Comparison of ENCODE assay signal across 1 cellular context in genomic region chr1:6150006-6150938, GRCh38.
TF ChIP-seq lines count a peak whose summit lies in the region.

No MANE protein-coding gene starts in this region.

TF ChIP-seq in HEK293, 187 proteins besides CTCF, POLR2A, EP300 and RAD21 (continued from another document):
- TF ChIP-seq, protein P1, sequence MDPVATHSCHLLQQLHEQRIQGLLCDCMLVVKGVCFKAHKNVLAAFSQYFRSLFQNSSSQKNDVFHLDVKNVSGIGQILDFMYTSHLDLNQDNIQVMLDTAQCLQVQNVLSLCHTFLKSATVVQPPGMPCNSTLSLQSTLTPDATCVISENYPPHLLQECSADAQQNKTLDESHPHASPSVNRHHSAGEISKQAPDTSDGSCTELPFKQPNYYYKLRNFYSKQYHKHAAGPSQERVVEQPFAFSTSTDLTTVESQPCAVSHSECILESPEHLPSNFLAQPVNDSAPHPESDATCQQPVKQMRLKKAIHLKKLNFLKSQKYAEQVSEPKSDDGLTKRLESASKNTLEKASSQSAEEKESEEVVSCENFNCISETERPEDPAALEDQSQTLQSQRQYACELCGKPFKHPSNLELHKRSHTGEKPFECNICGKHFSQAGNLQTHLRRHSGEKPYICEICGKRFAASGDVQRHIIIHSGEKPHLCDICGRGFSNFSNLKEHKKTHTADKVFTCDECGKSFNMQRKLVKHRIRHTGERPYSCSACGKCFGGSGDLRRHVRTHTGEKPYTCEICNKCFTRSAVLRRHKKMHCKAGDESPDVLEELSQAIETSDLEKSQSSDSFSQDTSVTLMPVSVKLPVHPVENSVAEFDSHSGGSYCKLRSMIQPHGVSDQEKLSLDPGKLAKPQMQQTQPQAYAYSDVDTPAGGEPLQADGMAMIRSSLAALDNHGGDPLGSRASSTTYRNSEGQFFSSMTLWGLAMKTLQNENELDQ (tag by site-specific recombination; IDR thresholded peaks at IDR 0.05; ENCODE audit: low read depth): no peak
- TF ChIP-seq ZNF148 (tag by site-specific recombination; IDR thresholded peaks at IDR 0.05; ENCODE audit: borderline replicate concordance) (peak; percentile 43; the same call in 1 of the 2 replicates), ZNF488 (tag by site-specific recombination; IDR thresholded peaks at IDR 0.05) (0 out of 2 replicates have a peak, but pooled peaks have one; percentile 2), ZNF169 (tag by site-specific recombination; IDR thresholded peaks at IDR 0.05) (no peak), ZNF670 (tag by site-specific recombination; IDR thresholded peaks at IDR 0.05; ENCODE audit: low read depth) (no peak), ZNF580 (tag by site-specific recombination; IDR thresholded peaks at IDR 0.05) (no peak), ZNF704 (tag by site-specific recombination; IDR thresholded peaks at IDR 0.05) (0 out of 2 replicates have a peak, but pooled peaks have one; percentile 38), ZSCAN5A (tag by site-specific recombination; IDR thresholded peaks at IDR 0.05) (no peak), REPIN1 (tag by site-specific recombination; IDR thresholded peaks at IDR 0.05; ENCODE audit: low read depth) (no peak), ZNF24 (tag by site-specific recombination; IDR thresholded peaks at IDR 0.05) (no peak), ZNF561 (tag by site-specific recombination; IDR thresholded peaks at IDR 0.05; ENCODE audit: borderline replicate concordance) (no peak), ZNF776 (tag by site-specific recombination; IDR thresholded peaks at IDR 0.05; ENCODE audit: borderline replicate concordance) (peak; percentile 55; the same call in 1 of the 2 replicates), ZNF623 (tag by site-specific recombination; IDR thresholded peaks at IDR 0.05) (peak; percentile 93), ZFP3 (tag by site-specific recombination; IDR thresholded peaks at IDR 0.05; ENCODE audit: low read depth) (no peak), ZNF280D (tag by site-specific recombination; IDR thresholded peaks at IDR 0.05) (no peak), ZNF266 (tag by site-specific recombination; IDR thresholded peaks at IDR 0.05; ENCODE audit: low read depth) (no peak), ZNF366 (tag by site-specific recombination; conservative IDR thresholded peaks at IDR 0.05) (peak; percentile 100)
- TF ChIP-seq, protein P2, sequence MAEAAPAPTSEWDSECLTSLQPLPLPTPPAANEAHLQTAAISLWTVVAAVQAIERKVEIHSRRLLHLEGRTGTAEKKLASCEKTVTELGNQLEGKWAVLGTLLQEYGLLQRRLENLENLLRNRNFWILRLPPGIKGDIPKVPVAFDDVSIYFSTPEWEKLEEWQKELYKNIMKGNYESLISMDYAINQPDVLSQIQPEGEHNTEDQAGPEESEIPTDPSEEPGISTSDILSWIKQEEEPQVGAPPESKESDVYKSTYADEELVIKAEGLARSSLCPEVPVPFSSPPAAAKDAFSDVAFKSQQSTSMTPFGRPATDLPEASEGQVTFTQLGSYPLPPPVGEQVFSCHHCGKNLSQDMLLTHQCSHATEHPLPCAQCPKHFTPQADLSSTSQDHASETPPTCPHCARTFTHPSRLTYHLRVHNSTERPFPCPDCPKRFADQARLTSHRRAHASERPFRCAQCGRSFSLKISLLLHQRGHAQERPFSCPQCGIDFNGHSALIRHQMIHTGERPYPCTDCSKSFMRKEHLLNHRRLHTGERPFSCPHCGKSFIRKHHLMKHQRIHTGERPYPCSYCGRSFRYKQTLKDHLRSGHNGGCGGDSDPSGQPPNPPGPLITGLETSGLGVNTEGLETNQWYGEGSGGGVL (tag by site-specific recombination; IDR thresholded peaks at IDR 0.05): peak; percentile 31; the same call in 1 of the 2 replicates
- TF ChIP-seq, protein P3, sequence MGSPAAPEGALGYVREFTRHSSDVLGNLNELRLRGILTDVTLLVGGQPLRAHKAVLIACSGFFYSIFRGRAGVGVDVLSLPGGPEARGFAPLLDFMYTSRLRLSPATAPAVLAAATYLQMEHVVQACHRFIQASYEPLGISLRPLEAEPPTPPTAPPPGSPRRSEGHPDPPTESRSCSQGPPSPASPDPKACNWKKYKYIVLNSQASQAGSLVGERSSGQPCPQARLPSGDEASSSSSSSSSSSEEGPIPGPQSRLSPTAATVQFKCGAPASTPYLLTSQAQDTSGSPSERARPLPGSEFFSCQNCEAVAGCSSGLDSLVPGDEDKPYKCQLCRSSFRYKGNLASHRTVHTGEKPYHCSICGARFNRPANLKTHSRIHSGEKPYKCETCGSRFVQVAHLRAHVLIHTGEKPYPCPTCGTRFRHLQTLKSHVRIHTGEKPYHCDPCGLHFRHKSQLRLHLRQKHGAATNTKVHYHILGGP (tag by site-specific recombination; IDR thresholded peaks at IDR 0.05): 0 out of 2 replicates have a peak, but pooled peaks have one; percentile 25
